ENCODE assay signal across 9 cellular contexts in the genomic region with DNA sequence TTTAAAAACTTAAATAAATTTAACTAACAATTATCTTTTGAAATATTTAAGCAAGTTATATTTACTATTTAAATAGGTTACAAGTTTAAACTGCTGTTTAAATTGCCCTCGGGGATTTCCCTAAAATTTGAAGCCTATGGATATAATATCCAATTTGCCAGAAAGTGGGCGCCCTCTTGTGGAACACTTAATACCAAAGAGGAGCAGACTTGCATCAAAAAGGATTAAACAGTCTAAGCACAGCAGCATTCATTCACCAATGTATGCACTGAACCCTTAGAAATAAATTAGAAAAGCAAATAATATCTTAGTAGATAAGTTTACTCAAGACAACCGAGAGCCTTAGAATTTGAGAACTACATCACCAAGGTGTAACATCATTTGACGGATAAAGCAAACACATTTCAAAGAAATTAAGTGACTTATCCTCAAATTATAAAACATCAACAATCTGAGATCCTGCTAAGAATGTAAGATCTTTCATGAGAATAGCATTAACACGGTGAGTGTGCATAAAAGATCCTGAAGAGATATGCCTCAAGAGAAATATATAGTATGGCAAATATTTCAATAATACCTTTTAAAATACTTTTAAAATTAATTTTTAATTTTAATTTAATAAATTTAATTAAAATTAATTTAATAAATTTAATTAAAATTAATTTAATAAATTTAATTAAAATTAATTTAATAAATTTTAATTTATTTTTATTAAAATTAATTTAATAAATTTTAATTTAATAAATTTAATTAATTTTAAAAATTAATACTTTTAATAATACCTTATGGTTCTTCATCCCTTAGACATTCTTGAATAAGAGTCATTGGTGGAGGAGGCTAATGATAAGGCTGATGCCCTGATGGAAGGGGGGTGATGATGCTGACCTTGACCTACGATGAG. TPM values are rescaled to one million over a fixed set of nuclear protein-coding genes. Genes with fewer than 3 reads are reported as not detected.
A peak's percentile ranks its signal among the peaks of the same experiment; 100 is the strongest.
DNase-seq lines count a peak whose midpoint lies in the region; ATAC-seq and TF ChIP-seq lines count a peak whose summit lies in the region.
"Had no signal": no experiment of that assay in that cellular context is flagged by ENCODE, and none has a peak within 500 bp of the region (broad histone marks: within the 10 kb centered on the region; RNA-seq: fewer than 3 reads in every experiment).

No MANE protein-coding gene starts in this region.

- CTCF ChIA-PET in Panc1 (lab: Charles Lee), result interaction anchor here (0.7 kb wide), 1 partner anchor 253 kb away, joined by 4 read pairs; no protein-coding TSS in a partner anchor

- DNase-seq in NCI-H2171 treated with DMSO at 0.1 percent for 48 hours (lab: John Stamatoyannopoulos, UW) (peak; percentile 45), NCI-H2171 (lab: John Stamatoyannopoulos, UW) (no peak), LHCN-M2 (ENCODE audit: low read depth) (peak; percentile 51), Panc1 (ENCODE audit: low read depth, low spot score) (peak; percentile 24), dorsolateral prefrontal cortex (peak in 4 of 10 donors; percentile 44 to 77 (median 53)), mucosa of descending colon (peak in 1 of 3 donors; percentile 90), NK-92 (lab: John Stamatoyannopoulos, UW; ENCODE audit: unreplicated experiment) (no peak)

- no TSS peak for BruUV-seq in Panc1 (replicated peaks; lab: Mats Ljungman, UMichigan)

- H3K27me3 ChIP-seq in Panc1 (ENCODE audit: control insufficient read depth, insufficient read depth, low read length), result no peaks in the 10 kb centered on the region
- H3K27me3 ChIP-seq in dorsolateral prefrontal cortex, result no peaks in the 10 kb centered on the region

- H3K27ac ChIP-seq in Panc1 (ENCODE audit: low read length), result no peak overlapping the region
- no peak overlapping the region for H3K27ac ChIP-seq in dorsolateral prefrontal cortex

- peak; percentile 80; the same call in 1 of the 2 replicates for TF ChIP-seq CTCF in Panc1 (IDR thresholded peaks at IDR 0.05)
- TF ChIP-seq CTCF in dorsolateral prefrontal cortex (IDR thresholded peaks at IDR 0.05 in 54 of 56, conservative IDR thresholded peaks at IDR 0.05 in 2 of 56; ENCODE audit: low read depth in 1 of 56, partially characterized antibody in 56 of 56), result peak; percentile 59 to 87 (median 72)
- TF ChIP-seq CTCF in mucosa of descending colon (IDR thresholded peaks at IDR 0.05), result peak; percentile 22

- ATAC-seq in Panc1 (peak; percentile 89), mucosa of descending colon (peak; percentile 66), HG03039 (IDR thresholded peaks at IDR 0.05; ENCODE audit: unreplicated experiment) (no peak)

- intact Hi-C loops in Panc1 (cut with micrococcal nuclease; ENCODE audit: unreplicated experiment), result loop anchor here (2.0 to 5.0 kb wide), 2 partner anchors 77 to 364 kb away; no protein-coding TSS in a partner anchor
- intact Hi-C loops in dorsolateral prefrontal cortex (cut with DNase I), result loop anchor here in 1 of 2 donors (5.0 kb wide), 1 partner anchor 364 kb away; no protein-coding TSS in a partner anchor
- intact Hi-C loops in mucosa of descending colon (cut with DNase I, micrococcal nuclease), result no loop called here

- H3K4me3 ChIP-seq in Panc1 (ENCODE audit: low read depth in 2 of 2, low read length in 2 of 2), result no peak overlapping the region
- H3K4me3 ChIP-seq in dorsolateral prefrontal cortex, result no peak overlapping the region
- H3K4me3 ChIP-seq in mucosa of descending colon, result no peak overlapping the region

- no peaks in the 10 kb centered on the region for H3K36me3 ChIP-seq in Panc1 (ENCODE audit: control insufficient read depth, insufficient read depth, low read length)
- H3K36me3 ChIP-seq in mucosa of descending colon (ENCODE audit: low read depth), result no peaks in the 10 kb centered on the region

- no peaks in the 10 kb centered on the region for H3K4me1 ChIP-seq in Panc1 (ENCODE audit: control insufficient read depth, insufficient read depth, low read length)
- peaks cover 5% of the 10 kb centered on the region for H3K4me1 ChIP-seq in mucosa of descending colon (ENCODE audit: low read depth)

- H3K9me3 ChIP-seq in Panc1 (ENCODE audit: control insufficient read depth, insufficient read depth, low read depth, low read length) (no peaks in the 10 kb centered on the region), mucosa of descending colon (no peaks in the 10 kb centered on the region)

- POLR2A ChIA-PET in Panc1 (lab: Charles Lee), result no interaction called here

- in situ Hi-C loops in Panc1 (cut with HindIII; ENCODE audit: low pct_unique_long_range_greater_than_20kb, low sequenced_read_pairs), result no loop called here

RNA-seq across cellular contexts. Expression of a gene that starts 11.5 kb away (rescaled TPM):
- not detected in 2 replicates for total RNA-seq in LHCN-M2 (2014; rRNA removed)
- not detected for polyA plus RNA-seq in LHCN-M2 (2012)
- total RNA-seq in Panc1 (2021; ENCODE audit: unreplicated experiment), result not detected
- polyA plus RNA-seq in Panc1 (2012; ENCODE audit: insufficient read length), result not detected
- total RNA-seq in dorsolateral prefrontal cortex, result under 1 TPM in 47 of 120 experiments, not detected in 73; 0.13 to 0.80 (median 0.25) TPM
- 100 to 1,000 TPM; 118 to 498 (median 183) TPM for total RNA-seq in mucosa of descending colon
- total RNA-seq: CD4-positive, CD25-positive, alpha-beta regulatory T cell had no signal
- polyA plus RNA-seq: CD4-positive, CD25-positive, alpha-beta regulatory T cell had no signal

RNA-seq across cellular contexts. Expression of a gene that starts 35.0 kb away (rescaled TPM):
- total RNA-seq in LHCN-M2 (2014; rRNA removed) (not detected in 2 replicates), Panc1 (2021; ENCODE audit: unreplicated experiment) (not detected), dorsolateral prefrontal cortex (under 1 TPM in 19 of 120 experiments, not detected in 101; 0.32 to 0.85 (median 0.48) TPM), mucosa of descending colon (not detected)
- polyA plus RNA-seq in LHCN-M2 (2012), result not detected
- not detected for polyA plus RNA-seq in Panc1 (2012; ENCODE audit: insufficient read length)
- total RNA-seq: CD4-positive, CD25-positive, alpha-beta regulatory T cell had no signal
- polyA plus RNA-seq: CD4-positive, CD25-positive, alpha-beta regulatory T cell had no signal

RNA-seq across cellular contexts. Expression of a gene that starts 46.6 kb away (rescaled TPM):
- total RNA-seq in LHCN-M2 (2014; rRNA removed) (not detected in 2 replicates), Panc1 (2021; ENCODE audit: unreplicated experiment) (0.41 TPM), dorsolateral prefrontal cortex (1 to 10 TPM; 1.4 to 8.5 (median 4.7) TPM), mucosa of descending colon (1 to 10 TPM; 2.2 to 3.1 (median 3.0) TPM)
- not detected for polyA plus RNA-seq in LHCN-M2 (2012)
- 0.51 TPM for polyA plus RNA-seq in Panc1 (2012; ENCODE audit: insufficient read length)
- total RNA-seq: CD4-positive, CD25-positive, alpha-beta regulatory T cell had no signal
- polyA plus RNA-seq: CD4-positive, CD25-positive, alpha-beta regulatory T cell had no signal

Comparison
In these comparisons a context has a peak if more than half of its experiments do, and no peak if none do; other contexts are left out.
1. DNase-seq: peak in NCI-H2171 treated with DMSO at 0.1 percent for 48 hours (single experiment), LHCN-M2 (single experiment) and Panc1 (single experiment); none in NCI-H2171 (single experiment) and NK-92 (single experiment).
2. CTCF ChIP-seq: peak in every context shown above with its lines; median percentile 80 in Panc1; 72 in dorsolateral prefrontal cortex; 22 in mucosa of descending colon.
3. RNA of a gene that starts 11.5 kb away (total RNA-seq): 118 to 498 TPM in mucosa of descending colon; 0.13 to 0.80 TPM in dorsolateral prefrontal cortex, not detected in LHCN-M2 and not detected in Panc1 (single experiment); every median in the first group is over 10 times any median in the second.